In the genomic region with DNA sequence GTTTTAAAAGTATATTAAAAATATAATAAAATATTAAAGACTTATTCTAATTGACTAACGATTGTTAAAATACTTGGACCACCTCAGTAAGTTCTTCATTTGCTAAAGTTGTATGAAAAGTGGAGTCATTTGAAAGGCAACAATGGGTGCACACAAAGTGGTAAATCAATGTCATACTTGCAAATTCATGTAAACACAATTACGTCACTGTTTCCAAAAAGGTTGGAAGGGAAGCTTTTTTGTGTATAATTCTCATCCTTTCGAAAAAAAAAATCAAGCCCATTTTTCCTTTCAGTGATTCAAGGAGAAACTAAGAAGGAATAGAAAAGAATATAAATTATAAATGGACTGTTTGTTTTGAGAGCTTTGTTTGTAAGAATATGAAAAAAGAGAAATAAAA, we compare ENCODE assay signal across 26 cellular contexts.
"Had no signal": no experiment of that assay in that cellular context is flagged by ENCODE, and none has a peak within 500 bp of the region (broad histone marks: within the 10 kb centered on the region; RNA-seq: fewer than 3 reads in every experiment).

No MANE protein-coding gene starts in this region.

- H3K4me1 ChIP-seq: colonic mucosa, foreskin keratinocyte, gastrocnemius medialis had no signal

- H3K27me3 ChIP-seq: colonic mucosa, dorsolateral prefrontal cortex, esophagus muscularis mucosa, esophagus squamous epithelium, foreskin keratinocyte, gastrocnemius medialis, gastroesophageal sphincter, heart left ventricle, heart right ventricle had no signal

- H3K27me3 Mint-ChIP-seq: dendritic cell treated with granulocyte-macrophage colony-stimulating factor and Interleukin-4, amounts not matched to agents 40 ng/mL and 50 ng/mL, for 4 days had no signal

- H3K4me3 ChIP-seq: colonic mucosa, coronary artery, dorsolateral prefrontal cortex, esophagus muscularis mucosa, esophagus squamous epithelium, gastrocnemius medialis, gastroesophageal sphincter, heart left ventricle, heart right ventricle had no signal

- H3K27ac Mint-ChIP-seq: dendritic cell treated with granulocyte-macrophage colony-stimulating factor and Interleukin-4, amounts not matched to agents 40 ng/mL and 50 ng/mL, for 4 days; endodermal cell had no signal

- DNase-seq: colonic mucosa; cortex of kidney; dermis blood vessel endothelial cell; dorsolateral prefrontal cortex; effector CD4-positive, alpha-beta T cell; effector CD8-positive, alpha-beta T cell; effector memory CD4-positive, alpha-beta T cell; endodermal cell; erythroblast; esophagus squamous epithelium; foreskin fibroblast; foreskin keratinocyte; foreskin melanocyte; gastrocnemius medialis; glutamatergic neuron; head of caudate nucleus; heart left ventricle; heart right ventricle had no signal

- H3K4me3 Mint-ChIP-seq: dendritic cell treated with granulocyte-macrophage colony-stimulating factor and Interleukin-4, amounts not matched to agents 40 ng/mL and 50 ng/mL, for 4 days; endodermal cell had no signal

- H3K9me3 ChIP-seq: colonic mucosa, esophagus muscularis mucosa, esophagus squamous epithelium, gastrocnemius medialis, gastroesophageal sphincter, heart left ventricle, heart right ventricle had no signal

- H3K27ac ChIP-seq: colonic mucosa, coronary artery, dorsolateral prefrontal cortex, epithelial cell of prostate, esophagus muscularis mucosa, esophagus squamous epithelium, foreskin keratinocyte, gastrocnemius medialis, gastroesophageal sphincter, heart left ventricle, heart right ventricle had no signal

- H3K36me3 ChIP-seq: colonic mucosa, esophagus muscularis mucosa, gastrocnemius medialis, gastroesophageal sphincter, heart left ventricle, heart right ventricle had no signal

- ATAC-seq: gastrocnemius medialis, gastroesophageal sphincter, heart left ventricle, heart right ventricle had no signal

- H3K9me3 Mint-ChIP-seq: dendritic cell treated with granulocyte-macrophage colony-stimulating factor and Interleukin-4, amounts not matched to agents 40 ng/mL and 50 ng/mL, for 4 days; endodermal cell had no signal

- FAIRE-seq: colon, endothelial cell of umbilical vein, frontal cortex had no signal
